In genomic region chr3:89262561-89262960, GRCh38 we compare ENCODE assay signal across 21 cellular contexts.
"Had no signal": no experiment of that assay in that cellular context is flagged by ENCODE, and none has a peak within 500 bp of the region (broad histone marks: within the 10 kb centered on the region; RNA-seq: fewer than 3 reads in every experiment).

No MANE protein-coding gene starts in this region.

- H3K36me3 Mint-ChIP-seq: type B pancreatic cell had no signal

- H3K27me3 ChIP-seq: esophagus squamous epithelium, gastroesophageal sphincter, hepatocyte, neutrophil, right atrium auricular region had no signal

- H3K4me3 Mint-ChIP-seq: dendritic cell treated with granulocyte-macrophage colony-stimulating factor and Interleukin-4, amounts not matched to agents 40 ng/mL and 50 ng/mL, for 4 days; effector memory CD8-positive, alpha-beta T cell; natural killer cell treated with Interleukin-12 subunit alpha and Interleukin-12 subunit beta and Interleukin-15 and Interleukin-18, amount 100 ng/mL, for 72 hours; type B pancreatic cell had no signal

- H3K9me3 Mint-ChIP-seq: type B pancreatic cell had no signal

- H3K27ac ChIP-seq: esophagus squamous epithelium, gastroesophageal sphincter, hepatocyte, lower lobe of right lung, neutrophil, right atrium auricular region had no signal

- ATAC-seq: effector memory CD8-positive, alpha-beta T cell; gastroesophageal sphincter; left lobe of liver; natural killer cell treated with Interleukin-12 subunit alpha and Interleukin-12 subunit beta and Interleukin-15 and Interleukin-18, amount 100 ng/mL, for 72 hours had no signal

- H2AFZ ChIP-seq: hepatocyte had no signal

- FAIRE-seq: colon, urothelium cell line had no signal

- H3K9me3 ChIP-seq: esophagus squamous epithelium, gastroesophageal sphincter, lower lobe of right lung, neutrophil, right atrium auricular region had no signal

- H3K36me3 ChIP-seq: esophagus squamous epithelium, gastroesophageal sphincter, lower lobe of right lung, neutrophil, right atrium auricular region had no signal

- H3K4me2 ChIP-seq: hepatocyte, smooth muscle cell had no signal

- H3K4me1 ChIP-seq: esophagus squamous epithelium, gastroesophageal sphincter, lower lobe of right lung, right atrium auricular region had no signal

- H3K27ac Mint-ChIP-seq: dendritic cell treated with granulocyte-macrophage colony-stimulating factor and Interleukin-4, amounts not matched to agents 40 ng/mL and 50 ng/mL, for 4 days; effector memory CD8-positive, alpha-beta T cell; natural killer cell treated with Interleukin-12 subunit alpha and Interleukin-12 subunit beta and Interleukin-15 and Interleukin-18, amount 100 ng/mL, for 72 hours; type B pancreatic cell had no signal

- H3K4me3 ChIP-seq: esophagus squamous epithelium, gastroesophageal sphincter, hepatocyte, lower lobe of right lung, right atrium auricular region, smooth muscle cell had no signal

- DNase-seq: cerebellar nuclear complex; effector memory CD8-positive, alpha-beta T cell; esophagus squamous epithelium; foreskin fibroblast; kidney glomerular epithelial cell; lower lobe of right lung; mesenchymal stem cell; midbrain; stimulated activated CD4-positive, alpha-beta T cell treated with anti-CD3 and anti-CD28 coated beads, Interleukin-2, amount 100 ng/mL, for 48 hours; stimulated activated naive CD4-positive, alpha-beta T cell treated with Interleukin-2 at 50 U/mL for 16 hours had no signal

- H3K27me3 Mint-ChIP-seq: dendritic cell treated with granulocyte-macrophage colony-stimulating factor and Interleukin-4, amounts not matched to agents 40 ng/mL and 50 ng/mL, for 4 days; effector memory CD8-positive, alpha-beta T cell; natural killer cell treated with Interleukin-12 subunit alpha and Interleukin-12 subunit beta and Interleukin-15 and Interleukin-18, amount 100 ng/mL, for 72 hours; type B pancreatic cell had no signal
